22 cellular contexts compared by ENCODE assay signal in genomic region chr15:37014137-37014536, GRCh38.
DNase-seq lines count a peak whose midpoint lies in the region; ATAC-seq and TF ChIP-seq lines count a peak whose summit lies in the region.
"Had no signal": no experiment of that assay in that cellular context is flagged by ENCODE, and none has a peak within 500 bp of the region (broad histone marks: within the 10 kb centered on the region; RNA-seq: fewer than 3 reads in every experiment).

No MANE protein-coding gene starts in this region.

- no peak overlapping the region for H3K27ac ChIP-seq in endodermal cell (ENCODE audit: low read depth, low read length)
- no peak overlapping the region for H3K27ac ChIP-seq in neural cell (ENCODE audit: low read length)
- H3K27ac ChIP-seq: neutrophil, vagina had no signal

- H3K27me3 Mint-ChIP-seq in endodermal cell (ENCODE audit: insufficient read depth): no peaks in the 10 kb centered on the region
- H3K27me3 Mint-ChIP-seq: stimulated activated naive CD8-positive, alpha-beta T cell treated with anti-CD3 and anti-CD28 coated beads, Interleukin-15, amount 100 ng/mL, for 72 hours had no signal

- H3K4me1 ChIP-seq in endodermal cell (ENCODE audit: control insufficient read depth, insufficient read depth, low read length): peaks cover 12% of the 10 kb centered on the region

- TF ChIP-seq RAD21 in neural cell (conservative IDR thresholded peaks at IDR 0.05): no peak

- peaks cover 7% of the 10 kb centered on the region for H3F3A ChIP-seq in neural cell (ENCODE audit: insufficient read depth, low read length, poor library complexity, severe bottlenecking)

- H3K27me3 ChIP-seq in endodermal cell (ENCODE audit: control insufficient read depth, insufficient read depth, low read length, poor library complexity, severe bottlenecking) (no peaks in the 10 kb centered on the region), neural cell (ENCODE audit: insufficient read depth, low read depth, low read length) (no peaks in the 10 kb centered on the region)
- H3K27me3 ChIP-seq: neutrophil, vagina had no signal

- H3K9me3 ChIP-seq in endodermal cell (ENCODE audit: control insufficient read depth, low read length) (no peaks in the 10 kb centered on the region), neural cell (ENCODE audit: low read length) (no peaks in the 10 kb centered on the region)
- H3K9me3 ChIP-seq: neutrophil, vagina had no signal

- no peak overlapping the region for H2AFZ ChIP-seq in neural cell (ENCODE audit: low read depth, low read length)

- H3K4me3 Mint-ChIP-seq in endodermal cell: no peak overlapping the region
- H3K4me3 Mint-ChIP-seq: B cell; stimulated activated naive CD8-positive, alpha-beta T cell treated with anti-CD3 and anti-CD28 coated beads, Interleukin-15, amount 100 ng/mL, for 72 hours; T-helper 1 cell treated with Interleukin-12 subunit alpha and Interleukin-12 subunit beta and Interleukin-4 antibody, amounts not matched to agents 30 μg/mL and 1 μg/mL, for 36 hours had no signal

- H3K36me3 Mint-ChIP-seq in endodermal cell (ENCODE audit: low read depth): no peaks in the 10 kb centered on the region

- TF ChIP-seq EP300 in neural cell (conservative IDR thresholded peaks at IDR 0.05; ENCODE audit: poor library complexity, severe bottlenecking): no peak

- peaks cover 57% of the 10 kb centered on the region for H3K4me1 Mint-ChIP-seq in endodermal cell
- H3K4me1 Mint-ChIP-seq: B cell; stimulated activated naive CD8-positive, alpha-beta T cell treated with anti-CD3 and anti-CD28 coated beads, Interleukin-15, amount 100 ng/mL, for 72 hours had no signal

- peaks cover 90% of the 10 kb centered on the region for H3K79me2 ChIP-seq in neural cell (replicated peaks; ENCODE audit: insufficient read depth, low read length)

- H3K9me2 ChIP-seq in neural cell (ENCODE audit: insufficient read depth, low read length): no peaks in the 10 kb centered on the region

- H3K4me2 ChIP-seq in neural cell (ENCODE audit: low read length): no peak overlapping the region

- no peak for ATAC-seq in HG03354 (IDR thresholded peaks at IDR 0.05; ENCODE audit: poor library complexity, severe bottlenecking, unreplicated experiment)
- ATAC-seq: activated CD4-positive, CD25-positive, alpha-beta regulatory T cell treated with anti-CD3 and anti-CD28 coated beads, Interleukin-2, amount 50 U/mL, for 24 hours; sciatic nerve; stimulated activated naive CD8-positive, alpha-beta T cell treated with anti-CD3 and anti-CD28 coated beads, Interleukin-15, amount 100 ng/mL, for 72 hours had no signal

- TF ChIP-seq CTCF in endodermal cell (conservative IDR thresholded peaks at IDR 0.05) (no peak), neural cell (IDR thresholded peaks at IDR 0.05; ENCODE audit: poor library complexity, severe bottlenecking) (no peak)

- no peaks in the 10 kb centered on the region for H3K36me3 ChIP-seq in endodermal cell (ENCODE audit: control insufficient read depth, insufficient read depth, low read length)
- H3K36me3 ChIP-seq in neural cell (ENCODE audit: insufficient read depth, low read length): peaks cover 6% of the 10 kb centered on the region
- H3K36me3 ChIP-seq: neutrophil, vagina had no signal

- WGBS in endodermal cell (ENCODE audit: insufficient coverage in 1 of 2, insufficient read length in 1 of 2), 2 experiments: 40 to 89% methylated on average over 1 to 2 of the region's 2 CpGs

- H3K27ac Mint-ChIP-seq in endodermal cell: peak overlapping the region; percentile 0
- H3K27ac Mint-ChIP-seq: B cell; stimulated activated naive CD8-positive, alpha-beta T cell treated with anti-CD3 and anti-CD28 coated beads, Interleukin-15, amount 100 ng/mL, for 72 hours; T-helper 1 cell treated with Interleukin-12 subunit alpha and Interleukin-12 subunit beta and Interleukin-4 antibody, amounts not matched to agents 30 μg/mL and 1 μg/mL, for 36 hours had no signal

- H3K4me3 ChIP-seq in endodermal cell (ENCODE audit: low read length) (no peak overlapping the region), neural cell (ENCODE audit: low read length) (peak overlapping the region; percentile 31)
- H3K4me3 ChIP-seq: vagina had no signal

- peaks cover 77% of the 10 kb centered on the region for H4K20me1 ChIP-seq in neural cell (ENCODE audit: insufficient read depth)

- DNase-seq in GM03348 (ENCODE audit: low spot score) (peak; percentile 29), OCI-M1 (lab: John Stamatoyannopoulos, UW) (peak; percentile 48), endodermal cell (no peak), NCI-H1694 treated with DMSO at 0.1 percent for 48 hours (lab: John Stamatoyannopoulos, UW) (no peak)
- DNase-seq in activated effector memory CD4-positive, alpha-beta T cell treated with Interleukin-2 at 50 U/mL for 16 hours: no peak
- DNase-seq: effector memory CD4-positive, alpha-beta T cell; KG1; midbrain; NCI-H1092 treated with DMSO at 0.1 percent for 48 hours; NCI-H2107; NCI-H524 treated with DMSO at 0.1 percent for 48 hours; SIG-M5; stimulated activated CD4-positive, alpha-beta T cell treated with anti-CD3 and anti-CD28 coated beads, Interleukin-1b, Interleukin-23, amount 100 ng/mL, for 48 hours; stimulated activated naive CD8-positive, alpha-beta T cell treated with anti-CD3 and anti-CD28 coated beads, Interleukin-15, amount 100 ng/mL, for 72 hours had no signal

- H3K9me3 Mint-ChIP-seq in endodermal cell: no peaks in the 10 kb centered on the region
- H3K9me3 Mint-ChIP-seq: T-helper 1 cell treated with Interleukin-12 subunit alpha and Interleukin-12 subunit beta and Interleukin-4 antibody, amounts not matched to agents 30 μg/mL and 1 μg/mL, for 36 hours had no signal

- H3K9ac ChIP-seq in endodermal cell (ENCODE audit: extremely low read depth, low read length, poor library complexity, severe bottlenecking): no peak overlapping the region
- H3K9ac ChIP-seq in neural cell (ENCODE audit: low read length): no peak overlapping the region

TF ChIP-seq in neural cell, 6 proteins besides CTCF, POLR2A, EP300 and RAD21:
- TF ChIP-seq SMC3 (conservative IDR thresholded peaks at IDR 0.05; ENCODE audit: poor library complexity) (no peak), EZH2 (IDR thresholded peaks at IDR 0.05; ENCODE audit: borderline replicate concordance, insufficient read depth, low read length, poor library complexity, severe bottlenecking) (no peak), TAF1 (IDR thresholded peaks at IDR 0.05; ENCODE audit: low read depth) (no peak), MXI1 (conservative IDR thresholded peaks at IDR 0.05; ENCODE audit: poor library complexity, severe bottlenecking) (no peak), POLR2AphosphoS5 (IDR thresholded peaks at IDR 0.05) (no peak), REST (IDR thresholded peaks at IDR 0.05; ENCODE audit: borderline replicate concordance) (no peak)

Comparison
In these comparisons a context has a peak if more than half of its experiments do, and no peak if none do; other contexts are left out.
1. DNase-seq: peak in GM03348 (single experiment) and OCI-M1 (single experiment); none in endodermal cell (single experiment), activated effector memory CD4-positive, alpha-beta T cell treated with Interleukin-2 at 50 U/mL for 16 hours (single experiment) and NCI-H1694 treated with DMSO at 0.1 percent for 48 hours (single experiment).